ENCODE assay signal across 8 cellular contexts in genomic region chrX:41276661-41277506, GRCh38. TPM values are rescaled to one million over a fixed set of nuclear protein-coding genes. Genes with fewer than 3 reads are reported as not detected.
DNase-seq lines count a peak whose midpoint lies in the region; ATAC-seq and FAIRE-seq lines count a peak whose summit lies in the region.

No MANE protein-coding gene starts in this region.

- no peaks in the 10 kb centered on the region for H3K36me3 Mint-ChIP-seq in activated T-cell treated with anti-CD3 and anti-CD28 coated beads, Interleukin-2, amount 50 U/mL, for 4 hours (ENCODE audit: insufficient read depth)

- peaks cover 0 to 9% (median 5%) of the 10 kb centered on the region in 5 donors for H3K27me3 ChIP-seq in subcutaneous abdominal adipose tissue (ENCODE audit: control insufficient read depth in 5 of 5, insufficient read depth in 4 of 5, low read length in 5 of 5)

- peak; percentile 19 for DNase-seq in activated T-cell treated with anti-CD3 and anti-CD28 coated beads, Interleukin-2, amount 50 U/mL, for 1 hour
- DNase-seq in activated T-cell treated with anti-CD3 and anti-CD28 coated beads for 4 hours (no peak), RCC 7860 (ENCODE audit: low spot score) (no peak)
- DNase-seq in activated T-cell treated with anti-CD3 and anti-CD28 coated beads, Interleukin-2, amount 50 U/mL, for 4 hours, result no peak

- H3K36me3 ChIP-seq in subcutaneous abdominal adipose tissue (ENCODE audit: control insufficient read depth in 5 of 5, insufficient read depth in 5 of 5, low read length in 5 of 5), result no peaks in the 10 kb centered on the region

- H3K9me3 Mint-ChIP-seq in activated T-cell treated with anti-CD3 and anti-CD28 coated beads, Interleukin-2, amount 50 U/mL, for 4 hours, result no peaks in the 10 kb centered on the region

- H3K9me3 ChIP-seq in iPS-18c (ENCODE audit: control insufficient read depth, insufficient read depth, low read length) (no peaks in the 10 kb centered on the region), subcutaneous abdominal adipose tissue (ENCODE audit: control insufficient read depth in 5 of 5, low read length in 5 of 5) (no peaks in the 10 kb centered on the region)

- H3K4me1 Mint-ChIP-seq in activated T-cell treated with anti-CD3 and anti-CD28 coated beads, Interleukin-2, amount 50 U/mL, for 4 hours (ENCODE audit: low read depth), result peaks cover 8% of the 10 kb centered on the region

- H3K27ac ChIP-seq in subcutaneous abdominal adipose tissue (ENCODE audit: low read depth, low read length), result no peak overlapping the region

- ATAC-seq in activated T-cell treated with anti-CD3 and anti-CD28 coated beads, Interleukin-2, amount 50 U/mL, for 4 hours, result peak; percentile 9 to 13
- no peak for ATAC-seq in HG03565 (IDR thresholded peaks at IDR 0.05; ENCODE audit: unreplicated experiment)
- no peak for ATAC-seq in HG02763 (IDR thresholded peaks at IDR 0.05; ENCODE audit: unreplicated experiment)

- peaks cover 0 to 17% (median 16%) of the 10 kb centered on the region in 5 donors for H3K4me1 ChIP-seq in subcutaneous abdominal adipose tissue (ENCODE audit: control insufficient read depth in 5 of 5, insufficient read depth in 5 of 5, low read length in 5 of 5)

- FAIRE-seq in RCC 7860 (lab: Jason Lieb, UNC), result no peak

- H3K4me3 ChIP-seq in iPS-18c (ENCODE audit: insufficient read depth, low read depth, low read length) (peak overlapping the region; percentile 30), subcutaneous abdominal adipose tissue (ENCODE audit: low read depth in 1 of 5, low read length in 5 of 5) (peak overlapping the region; percentile 53 to 69 (median 63))

- H3K9ac ChIP-seq in subcutaneous abdominal adipose tissue (ENCODE audit: low read length in 5 of 5), result peak overlapping the region in 1 of 5 donors; percentile 62

- H3K4me3 Mint-ChIP-seq in activated T-cell treated with anti-CD3 and anti-CD28 coated beads, Interleukin-2, amount 50 U/mL, for 4 hours, result peak overlapping the region; percentile 75

- H3K27me3 Mint-ChIP-seq in activated T-cell treated with anti-CD3 and anti-CD28 coated beads, Interleukin-2, amount 50 U/mL, for 4 hours (ENCODE audit: low read depth), result no peaks in the 10 kb centered on the region

RNA-seq across cellular contexts. Expression of gene DDX3X, which starts 57.1 kb away (rescaled TPM):
- 100 to 1,000 TPM; 460 to 635 (median 497) TPM for total RNA-seq in activated T-cell treated with anti-CD3 and anti-CD28 coated beads, Interleukin-2, amount 50 U/mL, for 4 hours

Comparison
In these comparisons a context has a peak if more than half of its experiments do, and no peak if none do; other contexts are left out.
1. ATAC-seq: peak in activated T-cell treated with anti-CD3 and anti-CD28 coated beads, Interleukin-2, amount 50 U/mL, for 4 hours (2 of 2); none in HG03565 (single experiment) and HG02763 (single experiment).